14 cellular contexts compared by ENCODE assay signal in genomic region chr1:225972344-225973152, GRCh38. TPM values are rescaled to one million over a fixed set of nuclear protein-coding genes. Genes with fewer than 3 reads are reported as not detected.
DNase-seq lines count a peak whose midpoint lies in the region; ATAC-seq and TF ChIP-seq lines count a peak whose summit lies in the region.
"Had no signal": no experiment of that assay in that cellular context is flagged by ENCODE, and none has a peak within 500 bp of the region (broad histone marks: within the 10 kb centered on the region; RNA-seq: fewer than 3 reads in every experiment).

No MANE protein-coding gene starts in this region.

- DNase-seq in MCF 10A (ENCODE audit: unreplicated experiment): no peak
- no peak for DNase-seq in breast epithelium (ENCODE audit: low spot score in 2 of 2)
- DNase-seq in DMS153 treated with DMSO at 0.1 percent for 48 hours (lab: John Stamatoyannopoulos, UW; ENCODE audit: unreplicated experiment): no peak
- DNase-seq in hepatic stellate cell (ENCODE audit: low spot score): no peak
- DNase-seq: CD4-positive, alpha-beta T cell; GM23248; HFFc6; SK-N-SH had no signal

- intact Hi-C loops in MCF 10A (cut with micrococcal nuclease) (no loop called here), breast epithelium (cut with DNase I; ENCODE audit: low total_unique reads) (no loop called here)

- H3K9ac ChIP-seq in mucosa of rectum (ENCODE audit: low read depth in 1 of 2, low read length in 2 of 2): no peak overlapping the region
- H3K9ac ChIP-seq: BLaER1, GM23248, SK-N-SH had no signal

- peaks cover 7% of the 10 kb centered on the region for H3K36me3 Mint-ChIP-seq in MCF 10A (ENCODE audit: insufficient read depth, unreplicated experiment)
- H3K36me3 Mint-ChIP-seq: IgD-negative memory B cell had no signal

- H3K27me3 Mint-ChIP-seq in MCF 10A (ENCODE audit: insufficient read depth, unreplicated experiment): no peaks in the 10 kb centered on the region
- H3K27me3 Mint-ChIP-seq: CD4-positive, alpha-beta T cell had no signal

- ATAC-seq in GM19351 (IDR thresholded peaks at IDR 0.05; ENCODE audit: unreplicated experiment): no peak

- H3K36me3 ChIP-seq in breast epithelium: no peaks in the 10 kb centered on the region
- H3K36me3 ChIP-seq in mucosa of rectum (ENCODE audit: control insufficient read depth in 2 of 2, insufficient read depth in 2 of 2, low read length in 2 of 2): no peaks in the 10 kb centered on the region
- H3K36me3 ChIP-seq: BLaER1, HAP-1 had no signal

- H3K4me3 Mint-ChIP-seq in MCF 10A (ENCODE audit: unreplicated experiment): no peak overlapping the region
- H3K4me3 Mint-ChIP-seq: CD4-positive, alpha-beta T cell; HFFc6; IgD-negative memory B cell had no signal

- peaks cover 5% of the 10 kb centered on the region for H3K4me1 Mint-ChIP-seq in MCF 10A (ENCODE audit: insufficient read depth, unreplicated experiment)

- no peak overlapping the region for H3K4me3 ChIP-seq in breast epithelium
- no peak overlapping the region for H3K4me3 ChIP-seq in mucosa of rectum (ENCODE audit: low read length in 2 of 2)
- H3K4me3 ChIP-seq: BLaER1, GM23248, HAP-1 had no signal

- H3K9me3 Mint-ChIP-seq in MCF 10A (ENCODE audit: unreplicated experiment): no peaks in the 10 kb centered on the region
- H3K9me3 Mint-ChIP-seq: CD4-positive, alpha-beta T cell; HFFc6; IgD-negative memory B cell had no signal

- peak overlapping the region; percentile 11 for H3K27ac Mint-ChIP-seq in MCF 10A (ENCODE audit: low read depth, unreplicated experiment)
- H3K27ac Mint-ChIP-seq: CD4-positive, alpha-beta T cell; HFFc6; IgD-negative memory B cell had no signal

- H3K27ac ChIP-seq in breast epithelium (no peak overlapping the region), VCaP (peak overlapping the region; percentile 48), mucosa of rectum (ENCODE audit: low read depth in 2 of 2, low read length in 2 of 2) (peak overlapping the region; percentile 65 to 67)
- H3K27ac ChIP-seq: BLaER1, GM23248 had no signal

- no peaks in the 10 kb centered on the region for H3K9me3 ChIP-seq in breast epithelium
- H3K9me3 ChIP-seq in mucosa of rectum (ENCODE audit: control insufficient read depth in 2 of 2, low read length in 2 of 2): no peaks in the 10 kb centered on the region
- H3K9me3 ChIP-seq: BLaER1, HAP-1, SK-N-SH had no signal

- no peak for TF ChIP-seq CTCF in MCF 10A (IDR thresholded peaks at IDR 0.05; ENCODE audit: unreplicated experiment)
- TF ChIP-seq CTCF in breast epithelium (IDR thresholded peaks at IDR 0.05): no peak
- no peak for TF ChIP-seq CTCF in VCaP (conservative IDR thresholded peaks at IDR 0.05)

- BruUV-seq in MCF 10A (replicated peaks; lab: Mats Ljungman, UMichigan): no TSS peak

- H3K27me3 ChIP-seq in breast epithelium: no peaks in the 10 kb centered on the region
- no peaks in the 10 kb centered on the region for H3K27me3 ChIP-seq in mucosa of rectum (ENCODE audit: control insufficient read depth in 2 of 2, insufficient read depth in 2 of 2, low read length in 2 of 2)
- H3K27me3 ChIP-seq: BLaER1 had no signal

- H3K4me1 ChIP-seq in breast epithelium: no peaks in the 10 kb centered on the region
- peaks cover 4 to 5% of the 10 kb centered on the region in 2 donors for H3K4me1 ChIP-seq in mucosa of rectum (ENCODE audit: control insufficient read depth in 2 of 2, insufficient read depth in 2 of 2, low read length in 2 of 2)
- H3K4me1 ChIP-seq: HAP-1 had no signal

- no peak for TF ChIP-seq POLR2A in breast epithelium (IDR thresholded peaks at IDR 0.05)

- POLR2A ChIA-PET in MCF 10A (lab: Yijun Ruan, JAX): interaction anchor here (0.6 to 5.2 kb wide), 11 partner anchors 10 to 492 kb away, joined by 3 to 38 read pairs (median 5); partner anchors contain the start of genes SRP9 and TMEM63A

- CTCF ChIA-PET in MCF 10A (lab: Yijun Ruan, JAX): interaction anchor here (0.5 to 21.7 kb wide), 11 partner anchors 14 to 495 kb away, joined by 3 to 572 read pairs (median 5); partner anchors contain the start of gene SRP9

RNA-seq across cellular contexts. Expression of gene SDE2, which starts 26.6 kb away (rescaled TPM):
- total RNA-seq in MCF 10A (2022) (59.3 and 61.8 TPM in 2 replicates), breast epithelium (10 to 100 TPM; 17.6 to 25.3 (median 22.0) TPM)

RNA-seq across cellular contexts. Expression of gene LEFTY2, which starts 31.5 kb away (rescaled TPM):
- total RNA-seq in MCF 10A (2022): not detected in 2 replicates
- total RNA-seq in breast epithelium: under 1 TPM in 2 of 3 donors, not detected in 1; 0.88 to 0.96 TPM
- total RNA-seq: CD4-positive, alpha-beta T cell; GM23248; HFFc6 had no signal

RNA-seq across cellular contexts. Expression of gene PYCR2, which starts 48.5 kb away (rescaled TPM):
- total RNA-seq in MCF 10A (2022) (172 and 173 TPM in 2 replicates), breast epithelium (10 to 100 TPM; 40.2 to 49.3 (median 47.9) TPM)

Comparison
In these comparisons a context has a peak if more than half of its experiments do, and no peak if none do; other contexts are left out.
1. H3K27ac ChIP-seq: peak in VCaP (single experiment) and mucosa of rectum (2 of 2); none in breast epithelium (0 of 2).